ENCODE assay signal across 1 cellular context in genomic region chr7:131010029-131010705, GRCh38.
TF ChIP-seq lines count a peak whose summit lies in the region.

No MANE protein-coding gene starts in this region.

TF ChIP-seq in GM23338, 12 proteins besides CTCF, POLR2A, EP300 and RAD21 (continued from another document):
- TF ChIP-seq ZNF462 (CRISPR knock-in tag; IDR thresholded peaks at IDR 0.05) (no peak), ZNF114 (CRISPR knock-in tag; IDR thresholded peaks at IDR 0.05) (no peak), JUNB (IDR thresholded peaks at IDR 0.05; ENCODE audit: unreplicated experiment) (no peak)
TF ChIP-seq in GM23338: peak in this region for 0.
